In genomic region chr13:87084192-87084591, GRCh38 we compare ENCODE assay signal across 21 cellular contexts.
DNase-seq lines count a peak whose midpoint lies in the region; ATAC-seq and TF ChIP-seq lines count a peak whose summit lies in the region.
"Had no signal": no experiment of that assay in that cellular context is flagged by ENCODE, and none has a peak within 500 bp of the region (broad histone marks: within the 10 kb centered on the region; RNA-seq: fewer than 3 reads in every experiment).

No MANE protein-coding gene starts in this region.

- no peak overlapping the region for H3K27ac ChIP-seq in HCT116 (ENCODE audit: low read depth, low read length)
- no peak overlapping the region for H3K27ac ChIP-seq in heart right ventricle
- H3K27ac ChIP-seq: A549; BLaER1 treated with 17β-estradiol and CSF1 and Interleukin-3, amounts not matched to agents 10 nM and 100 nM; GM23248; SJCRH30 had no signal

- RAD21 ChIA-PET in HCT116 (lab: Charles Lee; ENCODE audit: low non-redundant PET in 1 of 2, low total read pairs in 2 of 2, uncharacterized antibody in 2 of 2, unreplicated experiment in 2 of 2): no interaction called here

- in situ Hi-C loops in KBM-7 (cut with MboI; ENCODE audit: low pct_unique_long_range_greater_than_20kb, low sequenced_read_pairs): no loop called here

- 91% methylated on average over 5 of the region's 5 CpGs for WGBS in heart right ventricle, 2 donors

- peak; percentile 23 for DNase-seq in DMS53 (lab: John Stamatoyannopoulos, UW)
- no peak for DNase-seq in HCT116 (ENCODE audit: low read depth, low spot score)
- DNase-seq in SW480 (ENCODE audit: low spot score): peak; percentile 10
- no peak for DNase-seq in left colon
- DNase-seq in KBM-7: no peak
- DNase-seq in activated CD4-positive, CD25-positive, alpha-beta regulatory T cell treated with anti-CD3 and anti-CD28 coated beads, Interleukin-2, amount 50 U/mL, for 72 hours: no peak
- DNase-seq in heart right ventricle: no peak
- DNase-seq in NCI-H146 (lab: John Stamatoyannopoulos, UW): no peak
- DNase-seq: GDM1; GM23248; KG1; NCI-H1048; NCI-H2081 treated with DMSO at 0.1 percent for 48 hours; NCI-H226; NCI-H524 treated with DMSO at 0.1 percent for 48 hours; NK-92 treated with Interleukin-12 subunit alpha and Interleukin-12 subunit beta, amount 100 ng/mL, for 24 hours; PC-3; SJCRH30 had no signal

- no peak for TF ChIP-seq POLR2A in HCT116 (IDR thresholded peaks at IDR 0.05; ENCODE audit: borderline replicate concordance, extremely low read depth, insufficient read depth, insufficient read length)

- POLR2A ChIA-PET in HCT116 (lab: Charles Lee): no interaction called here

- no peak overlapping the region for H3K4me2 ChIP-seq in HCT116 (ENCODE audit: low read length)
- H3K4me2 ChIP-seq: A549; BLaER1 treated with 17β-estradiol and CSF1 and Interleukin-3, amounts not matched to agents 10 nM and 100 nM had no signal

- CTCF ChIA-PET in HCT116 (lab: Charles Lee): no interaction called here

- H3K36me3 ChIP-seq in HCT116 (ENCODE audit: control insufficient read depth in 1 of 2, insufficient read depth in 2 of 2, low read length in 2 of 2) (no peaks in the 10 kb centered on the region), heart right ventricle (no peaks in the 10 kb centered on the region)
- H3K36me3 ChIP-seq: BLaER1 treated with 17β-estradiol and CSF1 and Interleukin-3, amounts not matched to agents 10 nM and 100 nM; SJCRH30 had no signal

- H2AFZ ChIP-seq in HCT116 (ENCODE audit: low read depth, low read length, poor library complexity, severe bottlenecking): no peak overlapping the region

- no peaks in the 10 kb centered on the region for H3K27me3 ChIP-seq in HCT116 (ENCODE audit: insufficient read depth, low read length)
- H3K27me3 ChIP-seq in heart right ventricle: no peaks in the 10 kb centered on the region
- H3K27me3 ChIP-seq: BLaER1 treated with 17β-estradiol and CSF1 and Interleukin-3, amounts not matched to agents 10 nM and 100 nM; SJCRH30 had no signal

- no TSS peak for BruUV-seq in HCT116 (replicated peaks; lab: Mats Ljungman, UMichigan)

- H3K4me3 ChIP-seq in HCT116 (replicated peaks in 1 of 2; ENCODE audit: low read depth in 1 of 2, low read length in 2 of 2): no peak overlapping the region
- no peak overlapping the region for H3K4me3 ChIP-seq in heart right ventricle
- H3K4me3 ChIP-seq: A549; BLaER1 treated with 17β-estradiol and CSF1 and Interleukin-3, amounts not matched to agents 10 nM and 100 nM; GM12878; GM23248; SJCRH30 had no signal

- intact Hi-C loops in HCT116 (cut with micrococcal nuclease): no loop called here
- intact Hi-C loops in left colon (cut with DNase I, micrococcal nuclease): no loop called here
- intact Hi-C loops in heart right ventricle (cut with DNase I): no loop called here

- ATAC-seq in HCT116 (no peak), left colon (peak; percentile 81), heart right ventricle (no peak)
- ATAC-seq: A549, GM12878, PC-3 had no signal

- TF ChIP-seq CTCF in HCT116 (IDR thresholded peaks at IDR 0.05 in 2 of 3, conservative IDR thresholded peaks at IDR 0.05 in 1 of 3; ENCODE audit: borderline replicate concordance in 1 of 3, insufficient read depth in 1 of 3, low read depth in 2 of 3, low read length in 2 of 3) (no peak), heart right ventricle (IDR thresholded peaks at IDR 0.05) (no peak)

- H4K20me1 ChIP-seq in HCT116 (ENCODE audit: insufficient read depth): no peaks in the 10 kb centered on the region
- H4K20me1 ChIP-seq: BLaER1 treated with 17β-estradiol and CSF1 and Interleukin-3, amounts not matched to agents 10 nM and 100 nM had no signal

- peaks cover 1 to 3% of the 10 kb centered on the region in 2 experiments; a peak in 3 of 4 replicates for H3K9me3 ChIP-seq in HCT116 (ENCODE audit: control insufficient read depth in 1 of 2, insufficient read depth in 1 of 2, low read depth in 1 of 2, low read length in 2 of 2)
- peaks cover 0 to 13% (median 0%) of the 10 kb centered on the region in 11 donors for H3K9me3 ChIP-seq in heart right ventricle
- H3K9me3 ChIP-seq: A549, SJCRH30 had no signal

- TF ChIP-seq RAD21 in HCT116 (IDR thresholded peaks at IDR 0.05; ENCODE audit: low read depth): 0 out of 2 replicates have a peak, but pooled peaks have one; percentile 4

- H3K4me1 ChIP-seq in HCT116 (ENCODE audit: control insufficient read depth in 1 of 2, insufficient read depth in 2 of 2, low read length in 2 of 2): no peaks in the 10 kb centered on the region
- H3K4me1 ChIP-seq in heart right ventricle: no peaks in the 10 kb centered on the region
- H3K4me1 ChIP-seq: A549; BLaER1 treated with 17β-estradiol and CSF1 and Interleukin-3, amounts not matched to agents 10 nM and 100 nM; SJCRH30 had no signal

- H3K9me2 ChIP-seq in HCT116 (ENCODE audit: insufficient read depth): no peaks in the 10 kb centered on the region

- H3K9ac ChIP-seq in HCT116 (ENCODE audit: low read length): no peak overlapping the region
- H3K9ac ChIP-seq: BLaER1 treated with 17β-estradiol and CSF1 and Interleukin-3, amounts not matched to agents 10 nM and 100 nM; GM23248 had no signal

- H3K79me2 ChIP-seq in HCT116 (ENCODE audit: insufficient read depth, low read length): no peaks in the 10 kb centered on the region

TF ChIP-seq in HCT116, 20 proteins besides CTCF, POLR2A, EP300 and RAD21 (continues in another document):
- TF ChIP-seq ZFX (IDR thresholded peaks at IDR 0.05) (no peak), SP1 (IDR thresholded peaks at IDR 0.05; ENCODE audit: low read depth) (no peak), MAX (IDR thresholded peaks at IDR 0.05) (no peak), EZH2 (IDR thresholded peaks at IDR 0.05) (no peak), JUND (IDR thresholded peaks at IDR 0.05) (no peak), ATF3 (IDR thresholded peaks at IDR 0.05) (no peak), REST (IDR thresholded peaks at IDR 0.05; ENCODE audit: low read depth) (no peak), ELF1 (IDR thresholded peaks at IDR 0.05; ENCODE audit: borderline replicate concordance, low read depth) (no peak), EGR1 (IDR thresholded peaks at IDR 0.05; ENCODE audit: low read depth) (no peak), YY1 (IDR thresholded peaks at IDR 0.05; ENCODE audit: extremely low read depth, insufficient replicate concordance, low read depth, low read length) (no peak), ZNF274 (IDR thresholded peaks at IDR 0.05; ENCODE audit: low read depth, low read length) (no peak), SRF (IDR thresholded peaks at IDR 0.05; ENCODE audit: low read depth) (no peak), ZBTB33 (IDR thresholded peaks at IDR 0.05; ENCODE audit: extremely low read depth, insufficient replicate concordance, low read length) (no peak), CEBPB (IDR thresholded peaks at IDR 0.05; ENCODE audit: low read depth) (no peak), CBX3 (IDR thresholded peaks at IDR 0.05; ENCODE audit: low read depth) (no peak), EZH2phosphoT487 (IDR thresholded peaks at IDR 0.05; ENCODE audit: borderline replicate concordance) (no peak), FOSL1 (IDR thresholded peaks at IDR 0.05; ENCODE audit: low read depth) (no peak), SIN3A (IDR thresholded peaks at IDR 0.05; ENCODE audit: low read depth) (no peak), TCF7L2 (IDR thresholded peaks at IDR 0.05; ENCODE audit: borderline replicate concordance, extremely low read depth, insufficient read depth, insufficient read length) (no peak)

Comparison
In these comparisons a context has a peak if more than half of its experiments do, and no peak if none do; other contexts are left out.
1. DNase-seq: peak in DMS53 (single experiment) and SW480 (single experiment); none in HCT116 (single experiment), left colon (0 of 2), KBM-7 (single experiment), activated CD4-positive, CD25-positive, alpha-beta regulatory T cell treated with anti-CD3 and anti-CD28 coated beads, Interleukin-2, amount 50 U/mL, for 72 hours (single experiment), heart right ventricle (0 of 2) and NCI-H146 (single experiment).